In genomic region chr3:126081618-126082333, GRCh38 we compare ENCODE assay signal across 8 cellular contexts. TPM values are rescaled to one million over a fixed set of nuclear protein-coding genes. Genes with fewer than 3 reads are reported as not detected.
A peak's percentile ranks its signal among the peaks of the same experiment; 100 is the strongest.
DNase-seq lines count a peak whose midpoint lies in the region; ATAC-seq and TF ChIP-seq lines count a peak whose summit lies in the region.

No MANE protein-coding gene starts in this region.

- POLR2A ChIA-PET in MCF 10A (lab: Yijun Ruan, JAX), result interaction anchor here (0.6 to 1.8 kb wide), 5 partner anchors 11 to 110 kb away, joined by 3 to 7 read pairs (median 3); no protein-coding TSS in a partner anchor
- POLR2A ChIA-PET in naive thymus-derived CD4-positive, alpha-beta T cell (lab: Charles Lee), result no interaction called here

- no peak for ATAC-seq in naive thymus-derived CD4-positive, alpha-beta T cell
- ATAC-seq in GM18873 (IDR thresholded peaks at IDR 0.05; ENCODE audit: low FRiP score, unreplicated experiment) (no peak), left lung (no peak)

- H3K4me3 ChIP-seq in naive thymus-derived CD4-positive, alpha-beta T cell (ENCODE audit: low read length), result no peak overlapping the region
- no peak overlapping the region for H3K4me3 ChIP-seq in left lung

- H3K4me3 Mint-ChIP-seq in MCF 10A (ENCODE audit: unreplicated experiment), result peak overlapping the region; percentile 28
- peak overlapping the region in 6 of 10 donors; percentile 13 to 94 (median 36) for H3K4me3 Mint-ChIP-seq in naive thymus-derived CD4-positive, alpha-beta T cell

- CTCF ChIA-PET in MCF 10A (lab: Yijun Ruan, JAX), result interaction anchor here (0.7 to 0.9 kb wide), 3 partner anchors 12 to 184 kb away, joined by 3 to 4 read pairs (median 3); no protein-coding TSS in a partner anchor
- CTCF ChIA-PET in naive thymus-derived CD4-positive, alpha-beta T cell (lab: Charles Lee), result no interaction called here

- no peaks in the 10 kb centered on the region for H3K36me3 ChIP-seq in naive thymus-derived CD4-positive, alpha-beta T cell (ENCODE audit: control insufficient read depth in 2 of 3, insufficient read depth in 3 of 3, low read length in 3 of 3)
- H3K36me3 ChIP-seq in left lung, result no peaks in the 10 kb centered on the region

- H3K27ac ChIP-seq in naive thymus-derived CD4-positive, alpha-beta T cell (ENCODE audit: low read depth, low read length), result no peak overlapping the region
- no peak overlapping the region for H3K27ac ChIP-seq in left lung

- H3K36me3 Mint-ChIP-seq in MCF 10A (ENCODE audit: insufficient read depth, unreplicated experiment), result no peaks in the 10 kb centered on the region
- peaks cover 0 to 10% (median 3%) of the 10 kb centered on the region in 5 donors for H3K36me3 Mint-ChIP-seq in naive thymus-derived CD4-positive, alpha-beta T cell

- H3K9me3 Mint-ChIP-seq in MCF 10A (ENCODE audit: unreplicated experiment), result no peaks in the 10 kb centered on the region
- peaks cover 0 to 2% (median 0%) of the 10 kb centered on the region in 11 donors for H3K9me3 Mint-ChIP-seq in naive thymus-derived CD4-positive, alpha-beta T cell

- no TSS peak for BruUV-seq in MCF 10A (replicated peaks; lab: Mats Ljungman, UMichigan)

- H3K27me3 ChIP-seq in naive thymus-derived CD4-positive, alpha-beta T cell (ENCODE audit: control insufficient read depth in 2 of 2, insufficient read depth in 2 of 2, low read length in 2 of 2), result no peaks in the 10 kb centered on the region
- no peaks in the 10 kb centered on the region for H3K27me3 ChIP-seq in left lung

- H3K27me3 Mint-ChIP-seq in MCF 10A (ENCODE audit: insufficient read depth, unreplicated experiment), result no peaks in the 10 kb centered on the region
- H3K27me3 Mint-ChIP-seq in naive thymus-derived CD4-positive, alpha-beta T cell, result no peaks in the 10 kb centered on the region

- H3K9me3 ChIP-seq in naive thymus-derived CD4-positive, alpha-beta T cell (ENCODE audit: control insufficient read depth in 2 of 3, low read length in 3 of 3), result no peaks in the 10 kb centered on the region
- H3K9me3 ChIP-seq in left lung, result no peaks in the 10 kb centered on the region

- DNase-seq in NCI-H446 (lab: John Stamatoyannopoulos, UW), result peak; percentile 29 to 44
- no peak for DNase-seq in NCI-H446 treated with DMSO at 0.1 percent for 48 hours (lab: John Stamatoyannopoulos, UW)
- DNase-seq in M059J (ENCODE audit: low read depth), result peak; percentile 99
- peak; percentile 82 for DNase-seq in MCF 10A (ENCODE audit: unreplicated experiment)
- peak in 1 of 9 donors; percentile 24 for DNase-seq in naive thymus-derived CD4-positive, alpha-beta T cell
- no peak for DNase-seq in left lung
- no peak for DNase-seq in DMS79 treated with DMSO at 0.1 percent for 48 hours (lab: John Stamatoyannopoulos, UW)

- H3K27ac Mint-ChIP-seq in MCF 10A (ENCODE audit: low read depth, unreplicated experiment), result peak overlapping the region; percentile 36
- peak overlapping the region in 4 of 9 donors; percentile 22 to 72 (median 31) for H3K27ac Mint-ChIP-seq in naive thymus-derived CD4-positive, alpha-beta T cell

- TF ChIP-seq CTCF in MCF 10A (IDR thresholded peaks at IDR 0.05; ENCODE audit: unreplicated experiment), result peak; percentile 58
- TF ChIP-seq CTCF in left lung (IDR thresholded peaks at IDR 0.05), result peak in 1 of 2 donors; percentile 14

- H3K4me1 ChIP-seq in naive thymus-derived CD4-positive, alpha-beta T cell (ENCODE audit: control insufficient read depth in 2 of 2, insufficient read depth in 2 of 2, low read length in 2 of 2), result peaks cover 0 to 16% of the 10 kb centered on the region in 2 donors
- peaks cover 0 to 17% of the 10 kb centered on the region in 2 donors for H3K4me1 ChIP-seq in left lung

- intact Hi-C loops in MCF 10A (cut with micrococcal nuclease), result loop anchor here (5.0 kb wide), 2 partner anchors 89 to 109 kb away; no protein-coding TSS in a partner anchor
- intact Hi-C loops in naive thymus-derived CD4-positive, alpha-beta T cell (cut with micrococcal nuclease), result loop anchor here (2.0 to 10.0 kb wide), 9 partner anchors 109 to 1593 kb away; partner anchors contain the start of genes UMPS (in 2 of the 2), ABTB1 (in 1 of the 2), MCM2 (in 1 of the 2) and OSBPL11 (in 1 of the 2)
- intact Hi-C loops in left lung (cut with DNase I), result no loop called here

- H3K4me1 Mint-ChIP-seq in MCF 10A (ENCODE audit: insufficient read depth, unreplicated experiment), result peaks cover 15% of the 10 kb centered on the region
- peaks cover 13 to 27% (median 20%) of the 10 kb centered on the region in 7 donors for H3K4me1 Mint-ChIP-seq in naive thymus-derived CD4-positive, alpha-beta T cell

RNA-seq across cellular contexts. Expression of gene SLC41A3, which starts 2.1 kb away (rescaled TPM):
- total RNA-seq in M059J (2014; rRNA removed; shearing (Covaris generic)), result 57.3 and 67.5 TPM in 2 replicates
- total RNA-seq in MCF 10A (2022), result 34.9 and 43.2 TPM in 2 replicates
- 10 to 100 TPM; 24.1 to 33.6 (median 29.6) TPM for total RNA-seq in naive thymus-derived CD4-positive, alpha-beta T cell
- 10 to 100 TPM; 26.5 to 31.2 TPM for polyA plus RNA-seq in naive thymus-derived CD4-positive, alpha-beta T cell
- total RNA-seq in left lung, result 10 to 100 TPM; 35.1 to 48.6 TPM

Comparison
In these comparisons a context has a peak if more than half of its experiments do, and no peak if none do; other contexts are left out.
1. DNase-seq: peak in NCI-H446 (2 of 2), M059J (single experiment) and MCF 10A (single experiment); none in NCI-H446 treated with DMSO at 0.1 percent for 48 hours (single experiment), left lung (0 of 2) and DMS79 treated with DMSO at 0.1 percent for 48 hours (single experiment).
2. intact Hi-C loops: an anchor here in MCF 10A (5.0 kb wide) and naive thymus-derived CD4-positive, alpha-beta T cell (2.0 to 10.0 kb wide); none called in left lung.